In genomic region chr14:30768791-30769190, GRCh38 we compare ENCODE assay signal across 35 cellular contexts.
"Had no signal": no experiment of that assay in that cellular context is flagged by ENCODE, and none has a peak within 500 bp of the region (broad histone marks: within the 10 kb centered on the region; RNA-seq: fewer than 3 reads in every experiment).

No MANE protein-coding gene starts in this region.

- H3K27me3 ChIP-seq: MG63 had no signal

- DNase-seq: Karpas-422, Kasumi-1, MG63, MM.1S, MV-4-11, NCI-H1048, NCI-H1092, NCI-H1092 treated with DMSO at 0.1 percent for 48 hours, NCI-H1105, NCI-H1105 treated with DMSO at 0.1 percent for 48 hours, NCI-H1417, NCI-H1417 treated with DMSO at 0.1 percent for 48 hours, NCI-H1436, NCI-H1436 treated with DMSO at 0.1 percent for 48 hours, NCI-H146, NCI-H1694, NCI-H1694 treated with DMSO at 0.1 percent for 48 hours, NCI-H187, NCI-H187 treated with DMSO at 0.1 percent for 48 hours, NCI-H1930, NCI-H2029, NCI-H2029 treated with DMSO at 0.1 percent for 48 hours, NCI-H2081, NCI-H2081 treated with DMSO at 0.1 percent for 48 hours, NCI-H2107, NCI-H2171, NCI-H2171 treated with DMSO at 0.1 percent for 48 hours, NCI-H2227 treated with DMSO at 0.1 percent for 48 hours, NCI-H226, NCI-H345, NCI-H446, NCI-H446 treated with DMSO at 0.1 percent for 48 hours, NCI-H510A, NCI-H510A treated with DMSO at 0.1 percent for 48 hours had no signal

- H3K4me3 ChIP-seq: MG63 had no signal

- H3K27ac ChIP-seq: KMS-11 had no signal

- H3K9ac ChIP-seq: KMS-11 had no signal

- H3K4me2 ChIP-seq: KMS-11 had no signal

- H3K36me3 ChIP-seq: MG63 had no signal
